ENCODE assay signal across 9 cellular contexts in genomic region chr3:11154953-11155325, GRCh38. TPM values are rescaled to one million over a fixed set of nuclear protein-coding genes. Genes with fewer than 3 reads are reported as not detected.
A peak's percentile ranks its signal among the peaks of the same experiment; 100 is the strongest.
DNase-seq lines count a peak whose midpoint lies in the region; ATAC-seq, FAIRE-seq and TF ChIP-seq lines count a peak whose summit lies in the region.
"Had no signal": no experiment of that assay in that cellular context is flagged by ENCODE, and none has a peak within 500 bp of the region (broad histone marks: within the 10 kb centered on the region; RNA-seq: fewer than 3 reads in every experiment).

No MANE protein-coding gene starts in this region.

- H3K36me3 ChIP-seq in SK-N-SH (replicated peaks in 1 of 2; ENCODE audit: control insufficient read depth in 1 of 2, insufficient read depth in 2 of 2, low read length in 1 of 2) (peaks cover 0 to 6% of the 10 kb centered on the region in 2 experiments), parathyroid adenoma (ENCODE audit: control insufficient read depth, insufficient read depth, low read length) (no peaks in the 10 kb centered on the region)

- H3K9me3 ChIP-seq in SK-N-SH: no peaks in the 10 kb centered on the region
- H3K9me3 ChIP-seq in parathyroid adenoma (ENCODE audit: control insufficient read depth, low read length): no peaks in the 10 kb centered on the region

- H3K27me3 ChIP-seq in SK-N-SH (ENCODE audit: insufficient read depth) (no peaks in the 10 kb centered on the region), parathyroid adenoma (ENCODE audit: control insufficient read depth, insufficient read depth, low read length) (no peaks in the 10 kb centered on the region)

- H3K9ac ChIP-seq in SK-N-SH: peak overlapping the region; percentile 96
- H3K9ac ChIP-seq in parathyroid adenoma: no peak overlapping the region

- POLR2A ChIA-PET in SK-N-SH (lab: Yijun Ruan, JAX): interaction anchor here (1.2 kb wide), 1 partner anchor 117 kb away, joined by 3 read pairs; the partner anchor contains the start of gene ATG7

- no peak for TF ChIP-seq EP300 in SK-N-SH (IDR thresholded peaks at IDR 0.05; ENCODE audit: borderline replicate concordance in 1 of 2, low read depth in 1 of 2, low read length in 1 of 2)

- H2AFZ ChIP-seq in SK-N-SH (ENCODE audit: low read depth) (peak overlapping the region; percentile 37; the same call in 1 of the 2 replicates), parathyroid adenoma (peak overlapping the region; percentile 68)

- H3K79me2 ChIP-seq in SK-N-SH (ENCODE audit: insufficient read depth) (peaks cover 63% of the 10 kb centered on the region), parathyroid adenoma (no peaks in the 10 kb centered on the region)

- H3K4me1 ChIP-seq in SK-N-SH (ENCODE audit: control insufficient read depth in 1 of 2, insufficient read depth in 2 of 2, low read depth in 1 of 2, low read length in 1 of 2): peaks cover 7 to 14% of the 10 kb centered on the region in 2 experiments; a peak in 3 of 4 replicates
- H3K4me1 ChIP-seq in parathyroid adenoma: no peaks in the 10 kb centered on the region

- peaks cover 16% of the 10 kb centered on the region; the same call in 1 of the 2 replicates for H4K20me1 ChIP-seq in SK-N-SH (ENCODE audit: insufficient read depth)

- H3K27ac ChIP-seq in SK-N-SH (ENCODE audit: low read depth in 2 of 2, low read length in 1 of 2) (peak overlapping the region in 1 of 2 experiments; percentile 85; a peak in 3 of 4 replicates), parathyroid adenoma (no peak overlapping the region)

- peak overlapping the region; percentile 85 for H3K4me2 ChIP-seq in SK-N-SH
- peak overlapping the region; percentile 47 for H3K4me2 ChIP-seq in parathyroid adenoma (ENCODE audit: low read length)

- no peak for ATAC-seq in GM21447 (IDR thresholded peaks at IDR 0.05; ENCODE audit: unreplicated experiment)

- DNase-seq in CD1c-positive myeloid dendritic cell (ENCODE audit: extremely low spot score) (peak; percentile 6), SK-N-SH (peak; percentile 63), fibroblast of the aortic adventitia (ENCODE audit: low read depth) (peak; percentile 41), middle frontal gyrus (ENCODE audit: extremely low spot score, low spot score) (no peak), urothelium cell line (ENCODE audit: low spot score) (no peak), GOT3 (lab: John Stamatoyannopoulos, UW) (no peak)

- no peak for TF ChIP-seq CTCF in SK-N-SH (IDR thresholded peaks at IDR 0.05)
- TF ChIP-seq CTCF in fibroblast of the aortic adventitia (IDR thresholded peaks at IDR 0.05; ENCODE audit: insufficient read depth, low read length): peak; percentile 60
- TF ChIP-seq CTCF in parathyroid adenoma (IDR thresholded peaks at IDR 0.05): no peak

- CTCF ChIA-PET in SK-N-SH (lab: Yijun Ruan, JAX): interaction anchor here (0.6 to 5.7 kb wide), 52 partner anchors 9 to 493 kb away, joined by 3 to 72 read pairs (median 4); no protein-coding TSS in a partner anchor

- H3K4me3 ChIP-seq in SK-N-SH (ENCODE audit: low read depth in 2 of 2, low read length in 1 of 2) (peak overlapping the region; percentile 71 to 86), fibroblast of the aortic adventitia (ENCODE audit: low read depth, low read length) (peak overlapping the region; percentile 89), parathyroid adenoma (ENCODE audit: low read depth, low read length) (no peak overlapping the region)

- peaks cover 20% of the 10 kb centered on the region for H3F3A ChIP-seq in SK-N-SH (replicated peaks; ENCODE audit: insufficient read depth)

- H3K9me2 ChIP-seq in SK-N-SH: no peaks in the 10 kb centered on the region

- WGBS in SK-N-SH (ENCODE audit: low lambda C conversion rate): 1% methylated on average over 10 of the region's 10 CpGs

- no peak for TF ChIP-seq RAD21 in SK-N-SH (IDR thresholded peaks at IDR 0.05; ENCODE audit: low read length)

- no peak for FAIRE-seq in urothelium cell line (lab: Jason Lieb, UNC)
- FAIRE-seq: GM12891 had no signal

TF ChIP-seq in SK-N-SH, 30 proteins besides CTCF, POLR2A, EP300 and RAD21:
- TF ChIP-seq USF2 (IDR thresholded peaks at IDR 0.05; ENCODE audit: borderline replicate concordance, low read depth, low read length) (no peak), RXRA (IDR thresholded peaks at IDR 0.05; ENCODE audit: borderline replicate concordance, low read depth) (no peak), SMC3 (IDR thresholded peaks at IDR 0.05; ENCODE audit: low read depth, low read length) (peak; percentile 12; the same call in 1 of the 2 replicates), FOSL2 (IDR thresholded peaks at IDR 0.05; ENCODE audit: borderline replicate concordance, low read depth) (no peak)

RNA-seq across cellular contexts. Expression of gene HRH1, which starts 0.6 kb away (rescaled TPM):
- polyA plus RNA-seq in SK-N-SH (2012; rRNA removed): 6.2 and 7.7 TPM in 2 replicates
- polyA plus RNA-seq in SK-N-SH (2012; cell fraction: cytosol; rRNA removed): 6.9 and 7.3 TPM in 2 replicates
- polyA plus RNA-seq in SK-N-SH (2012; cell fraction: nucleus; rRNA removed): 3.6 and 7.6 TPM in 2 replicates
- total RNA-seq in fibroblast of the aortic adventitia (ENCODE audit: low replicate concordance): 7.4 and 20.6 TPM in 2 replicates

Comparison
In these comparisons a context has a peak if more than half of its experiments do, and no peak if none do; other contexts are left out.
1. DNase-seq: peak in CD1c-positive myeloid dendritic cell (single experiment), SK-N-SH (single experiment) and fibroblast of the aortic adventitia (single experiment); none in middle frontal gyrus (single experiment), urothelium cell line (single experiment) and GOT3 (single experiment).